ENCODE assay signal across 17 cellular contexts in genomic region chr9:121225240-121225639, GRCh38.
"Had no signal": no experiment of that assay in that cellular context is flagged by ENCODE, and none has a peak within 500 bp of the region (broad histone marks: within the 10 kb centered on the region; RNA-seq: fewer than 3 reads in every experiment).

No MANE protein-coding gene starts in this region.

- ATAC-seq: activated CD4-positive, alpha-beta T cell treated with anti-CD3 and anti-CD28 coated beads for 36 hours; gastroesophageal sphincter; heart left ventricle; left lobe of liver; WTC11 had no signal

- H3K36me3 ChIP-seq: cardiac muscle cell, esophagus muscularis mucosa, gastroesophageal sphincter, heart left ventricle had no signal

- H3K9me3 Mint-ChIP-seq: dendritic cell treated with granulocyte-macrophage colony-stimulating factor and Interleukin-4, amounts not matched to agents 40 ng/mL and 50 ng/mL, for 4 days; mesothelial cell of epicardium; nephron; WTC11 had no signal

- DNase-seq: activated CD4-positive, alpha-beta T cell treated with anti-CD3 and anti-CD28 coated beads for 36 hours; activated CD4-positive, alpha-beta T cell treated with anti-CD3 and anti-CD28 coated beads, Interleukin-2, amount 50 U/mL, for 48 hours; activated T-cell treated with anti-CD3 and anti-CD28 coated beads for 4 hours; effector CD8-positive, alpha-beta T cell; heart left ventricle; kidney; nucleus accumbens; stimulated activated naive CD4-positive, alpha-beta T cell had no signal

- H3K4me3 Mint-ChIP-seq: activated CD4-positive, alpha-beta T cell treated with anti-CD3 and anti-CD28 coated beads for 36 hours; activated naive CD8-positive, alpha-beta T cell; dendritic cell treated with granulocyte-macrophage colony-stimulating factor and Interleukin-4, amounts not matched to agents 40 ng/mL and 50 ng/mL, for 4 days; mesothelial cell of epicardium; nephron; WTC11 had no signal

- H3K27me3 ChIP-seq: cardiac muscle cell, esophagus muscularis mucosa, gastroesophageal sphincter, heart left ventricle had no signal

- H3K4me1 Mint-ChIP-seq: activated CD4-positive, alpha-beta T cell treated with anti-CD3 and anti-CD28 coated beads for 36 hours; mesothelial cell of epicardium had no signal

- H3K9me3 ChIP-seq: esophagus muscularis mucosa, gastroesophageal sphincter, heart left ventricle had no signal

- H3K4me3 ChIP-seq: cardiac muscle cell, esophagus muscularis mucosa, gastroesophageal sphincter, heart left ventricle had no signal

- H3K27me3 Mint-ChIP-seq: activated CD4-positive, alpha-beta T cell treated with anti-CD3 and anti-CD28 coated beads for 36 hours; activated naive CD8-positive, alpha-beta T cell; dendritic cell treated with granulocyte-macrophage colony-stimulating factor and Interleukin-4, amounts not matched to agents 40 ng/mL and 50 ng/mL, for 4 days had no signal

- H3K27ac ChIP-seq: cardiac muscle cell, esophagus muscularis mucosa, gastroesophageal sphincter, heart left ventricle had no signal

- H3K27ac Mint-ChIP-seq: activated CD4-positive, alpha-beta T cell treated with anti-CD3 and anti-CD28 coated beads for 36 hours; activated naive CD8-positive, alpha-beta T cell; dendritic cell treated with granulocyte-macrophage colony-stimulating factor and Interleukin-4, amounts not matched to agents 40 ng/mL and 50 ng/mL, for 4 days; mesothelial cell of epicardium; nephron; WTC11 had no signal

- H3K36me3 Mint-ChIP-seq: mesothelial cell of epicardium, WTC11 had no signal
